In the genomic region with DNA sequence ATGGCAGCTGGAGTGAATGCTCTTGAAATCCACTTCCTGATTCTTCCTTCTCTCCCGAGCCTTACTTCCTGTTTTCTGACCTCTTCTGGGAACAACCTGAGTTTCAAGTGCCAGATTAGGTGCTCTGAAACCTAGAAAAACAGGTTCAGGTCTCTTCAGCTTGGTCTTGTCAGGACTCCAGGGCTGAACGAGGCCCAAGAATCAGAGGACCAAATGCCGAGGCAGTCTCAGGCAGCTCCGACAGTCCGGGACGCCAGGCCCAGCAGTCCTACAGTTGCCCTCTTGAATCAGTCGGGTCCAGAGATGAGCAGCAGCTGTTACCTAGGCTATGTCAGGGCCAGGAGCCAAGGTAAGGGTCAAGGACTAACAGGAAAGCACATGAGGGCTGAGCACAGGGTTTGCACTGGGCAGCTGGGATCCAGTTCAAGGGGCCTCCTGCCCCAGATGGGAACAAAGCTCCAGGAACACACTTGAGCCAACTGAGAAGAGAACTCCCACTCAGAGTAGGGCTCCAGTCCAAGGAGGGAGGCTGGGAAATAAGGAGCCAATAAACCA, we compare ENCODE assay signal across 2 cellular contexts.
TF ChIP-seq lines count a peak whose summit lies in the region.

No MANE protein-coding gene starts in this region.

TF ChIP-seq in liver, 16 proteins besides CTCF, POLR2A, EP300 and RAD21:
- TF ChIP-seq, protein P1, sequence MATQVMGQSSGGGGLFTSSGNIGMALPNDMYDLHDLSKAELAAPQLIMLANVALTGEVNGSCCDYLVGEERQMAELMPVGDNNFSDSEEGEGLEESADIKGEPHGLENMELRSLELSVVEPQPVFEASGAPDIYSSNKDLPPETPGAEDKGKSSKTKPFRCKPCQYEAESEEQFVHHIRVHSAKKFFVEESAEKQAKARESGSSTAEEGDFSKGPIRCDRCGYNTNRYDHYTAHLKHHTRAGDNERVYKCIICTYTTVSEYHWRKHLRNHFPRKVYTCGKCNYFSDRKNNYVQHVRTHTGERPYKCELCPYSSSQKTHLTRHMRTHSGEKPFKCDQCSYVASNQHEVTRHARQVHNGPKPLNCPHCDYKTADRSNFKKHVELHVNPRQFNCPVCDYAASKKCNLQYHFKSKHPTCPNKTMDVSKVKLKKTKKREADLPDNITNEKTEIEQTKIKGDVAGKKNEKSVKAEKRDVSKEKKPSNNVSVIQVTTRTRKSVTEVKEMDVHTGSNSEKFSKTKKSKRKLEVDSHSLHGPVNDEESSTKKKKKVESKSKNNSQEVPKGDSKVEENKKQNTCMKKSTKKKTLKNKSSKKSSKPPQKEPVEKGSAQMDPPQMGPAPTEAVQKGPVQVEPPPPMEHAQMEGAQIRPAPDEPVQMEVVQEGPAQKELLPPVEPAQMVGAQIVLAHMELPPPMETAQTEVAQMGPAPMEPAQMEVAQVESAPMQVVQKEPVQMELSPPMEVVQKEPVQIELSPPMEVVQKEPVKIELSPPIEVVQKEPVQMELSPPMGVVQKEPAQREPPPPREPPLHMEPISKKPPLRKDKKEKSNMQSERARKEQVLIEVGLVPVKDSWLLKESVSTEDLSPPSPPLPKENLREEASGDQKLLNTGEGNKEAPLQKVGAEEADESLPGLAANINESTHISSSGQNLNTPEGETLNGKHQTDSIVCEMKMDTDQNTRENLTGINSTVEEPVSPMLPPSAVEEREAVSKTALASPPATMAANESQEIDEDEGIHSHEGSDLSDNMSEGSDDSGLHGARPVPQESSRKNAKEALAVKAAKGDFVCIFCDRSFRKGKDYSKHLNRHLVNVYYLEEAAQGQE (IDR thresholded peaks at IDR 0.05): no peak
- TF ChIP-seq NR2F2 (IDR thresholded peaks at IDR 0.05) (peak; percentile 84), FOXA2 (IDR thresholded peaks at IDR 0.05) (no peak), YY1 (IDR thresholded peaks at IDR 0.05) (peak; percentile 38), SP1 (IDR thresholded peaks at IDR 0.05) (peak; percentile 46), RXRA (IDR thresholded peaks at IDR 0.05) (peak; percentile 66 to 84), JUND (IDR thresholded peaks at IDR 0.05) (peak in 1 of 2 donors; percentile 51), GABPA (IDR thresholded peaks at IDR 0.05 in 1 of 2, conservative IDR thresholded peaks at IDR 0.05 in 1 of 2) (peak in 1 of 2 donors; percentile 20), EGR1 (IDR thresholded peaks at IDR 0.05; ENCODE audit: low read depth in 2 of 2) (no peak), FOXA1 (IDR thresholded peaks at IDR 0.05) (no peak), TAF1 (conservative IDR thresholded peaks at IDR 0.05) (no peak), HNF4A (conservative IDR thresholded peaks at IDR 0.05) (peak; percentile 77 to 81), HNF4G (IDR thresholded peaks at IDR 0.05) (no peak)
- TF ChIP-seq, protein P2, sequence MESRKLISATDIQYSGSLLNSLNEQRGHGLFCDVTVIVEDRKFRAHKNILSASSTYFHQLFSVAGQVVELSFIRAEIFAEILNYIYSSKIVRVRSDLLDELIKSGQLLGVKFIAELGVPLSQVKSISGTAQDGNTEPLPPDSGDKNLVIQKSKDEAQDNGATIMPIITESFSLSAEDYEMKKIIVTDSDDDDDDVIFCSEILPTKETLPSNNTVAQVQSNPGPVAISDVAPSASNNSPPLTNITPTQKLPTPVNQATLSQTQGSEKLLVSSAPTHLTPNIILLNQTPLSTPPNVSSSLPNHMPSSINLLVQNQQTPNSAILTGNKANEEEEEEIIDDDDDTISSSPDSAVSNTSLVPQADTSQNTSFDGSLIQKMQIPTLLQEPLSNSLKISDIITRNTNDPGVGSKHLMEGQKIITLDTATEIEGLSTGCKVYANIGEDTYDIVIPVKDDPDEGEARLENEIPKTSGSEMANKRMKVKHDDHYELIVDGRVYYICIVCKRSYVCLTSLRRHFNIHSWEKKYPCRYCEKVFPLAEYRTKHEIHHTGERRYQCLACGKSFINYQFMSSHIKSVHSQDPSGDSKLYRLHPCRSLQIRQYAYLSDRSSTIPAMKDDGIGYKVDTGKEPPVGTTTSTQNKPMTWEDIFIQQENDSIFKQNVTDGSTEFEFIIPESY (IDR thresholded peaks at IDR 0.05): no peak
- TF ChIP-seq, protein P3, sequence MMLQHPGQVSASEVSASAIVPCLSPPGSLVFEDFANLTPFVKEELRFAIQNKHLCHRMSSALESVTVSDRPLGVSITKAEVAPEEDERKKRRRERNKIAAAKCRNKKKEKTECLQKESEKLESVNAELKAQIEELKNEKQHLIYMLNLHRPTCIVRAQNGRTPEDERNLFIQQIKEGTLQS (IDR thresholded peaks at IDR 0.05): no peak
- TF ChIP-seq, protein P4, sequence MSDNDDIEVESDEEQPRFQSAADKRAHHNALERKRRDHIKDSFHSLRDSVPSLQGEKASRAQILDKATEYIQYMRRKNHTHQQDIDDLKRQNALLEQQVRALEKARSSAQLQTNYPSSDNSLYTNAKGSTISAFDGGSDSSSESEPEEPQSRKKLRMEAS (IDR thresholded peaks at IDR 0.05): peak; percentile 53

TF ChIP-seq in HepG2, 621 proteins besides CTCF, POLR2A, EP300 and RAD21:
- TF ChIP-seq, protein P5, sequence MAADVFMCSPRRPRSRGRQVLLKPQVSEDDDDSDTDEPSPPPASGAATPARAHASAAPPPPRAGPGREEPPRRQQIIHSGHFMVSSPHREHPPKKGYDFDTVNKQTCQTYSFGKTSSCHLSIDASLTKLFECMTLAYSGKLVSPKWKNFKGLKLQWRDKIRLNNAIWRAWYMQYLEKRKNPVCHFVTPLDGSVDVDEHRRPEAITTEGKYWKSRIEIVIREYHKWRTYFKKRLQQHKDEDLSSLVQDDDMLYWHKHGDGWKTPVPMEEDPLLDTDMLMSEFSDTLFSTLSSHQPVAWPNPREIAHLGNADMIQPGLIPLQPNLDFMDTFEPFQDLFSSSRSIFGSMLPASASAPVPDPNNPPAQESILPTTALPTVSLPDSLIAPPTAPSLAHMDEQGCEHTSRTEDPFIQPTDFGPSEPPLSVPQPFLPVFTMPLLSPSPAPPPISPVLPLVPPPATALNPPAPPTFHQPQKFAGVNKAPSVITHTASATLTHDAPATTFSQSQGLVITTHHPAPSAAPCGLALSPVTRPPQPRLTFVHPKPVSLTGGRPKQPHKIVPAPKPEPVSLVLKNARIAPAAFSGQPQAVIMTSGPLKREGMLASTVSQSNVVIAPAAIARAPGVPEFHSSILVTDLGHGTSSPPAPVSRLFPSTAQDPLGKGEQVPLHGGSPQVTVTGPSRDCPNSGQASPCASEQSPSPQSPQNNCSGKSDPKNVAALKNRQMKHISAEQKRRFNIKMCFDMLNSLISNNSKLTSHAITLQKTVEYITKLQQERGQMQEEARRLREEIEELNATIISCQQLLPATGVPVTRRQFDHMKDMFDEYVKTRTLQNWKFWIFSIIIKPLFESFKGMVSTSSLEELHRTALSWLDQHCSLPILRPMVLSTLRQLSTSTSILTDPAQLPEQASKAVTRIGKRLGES (CRISPR knock-in tag; IDR thresholded peaks at IDR 0.05; ENCODE audit: borderline replicate concordance): no peak
- TF ChIP-seq ZNF235 (CRISPR knock-in tag; IDR thresholded peaks at IDR 0.05; ENCODE audit: borderline replicate concordance): no peak
- TF ChIP-seq TSC22D2 (CRISPR knock-in tag; IDR thresholded peaks at IDR 0.05; ENCODE audit: borderline replicate concordance): no peak
- no peak for TF ChIP-seq ZNF773 (CRISPR knock-in tag; IDR thresholded peaks at IDR 0.05; ENCODE audit: borderline replicate concordance)
- TF ChIP-seq, protein P6, sequence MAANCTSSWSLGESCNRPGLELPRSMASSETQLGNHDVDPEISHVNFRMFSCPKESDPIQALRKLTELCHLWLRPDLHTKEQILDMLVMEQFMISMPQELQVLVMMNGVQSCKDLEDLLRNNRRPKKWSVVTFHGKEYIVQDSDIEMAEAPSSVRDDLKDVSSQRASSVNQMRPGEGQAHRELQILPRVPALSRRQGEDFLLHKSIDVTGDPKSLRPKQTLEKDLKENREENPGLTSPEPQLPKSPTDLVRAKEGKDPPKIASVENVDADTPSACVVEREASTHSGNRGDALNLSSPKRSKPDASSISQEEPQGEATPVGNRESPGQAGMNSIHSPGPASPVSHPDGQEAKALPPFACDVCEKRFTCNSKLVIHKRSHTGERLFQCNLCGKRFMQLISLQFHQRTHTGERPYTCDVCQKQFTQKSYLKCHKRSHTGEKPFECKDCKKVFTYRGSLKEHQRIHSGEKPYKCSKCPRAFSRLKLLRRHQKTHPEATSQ (CRISPR knock-in tag; IDR thresholded peaks at IDR 0.05; ENCODE audit: borderline replicate concordance): no peak
- no peak for TF ChIP-seq ZNF747 (CRISPR knock-in tag; IDR thresholded peaks at IDR 0.05; ENCODE audit: borderline replicate concordance)
- TF ChIP-seq ZNF543 (CRISPR knock-in tag; IDR thresholded peaks at IDR 0.05): no peak
- TF ChIP-seq HMG20A (CRISPR knock-in tag; IDR thresholded peaks at IDR 0.05; ENCODE audit: borderline replicate concordance): no peak
- TF ChIP-seq, protein P7, sequence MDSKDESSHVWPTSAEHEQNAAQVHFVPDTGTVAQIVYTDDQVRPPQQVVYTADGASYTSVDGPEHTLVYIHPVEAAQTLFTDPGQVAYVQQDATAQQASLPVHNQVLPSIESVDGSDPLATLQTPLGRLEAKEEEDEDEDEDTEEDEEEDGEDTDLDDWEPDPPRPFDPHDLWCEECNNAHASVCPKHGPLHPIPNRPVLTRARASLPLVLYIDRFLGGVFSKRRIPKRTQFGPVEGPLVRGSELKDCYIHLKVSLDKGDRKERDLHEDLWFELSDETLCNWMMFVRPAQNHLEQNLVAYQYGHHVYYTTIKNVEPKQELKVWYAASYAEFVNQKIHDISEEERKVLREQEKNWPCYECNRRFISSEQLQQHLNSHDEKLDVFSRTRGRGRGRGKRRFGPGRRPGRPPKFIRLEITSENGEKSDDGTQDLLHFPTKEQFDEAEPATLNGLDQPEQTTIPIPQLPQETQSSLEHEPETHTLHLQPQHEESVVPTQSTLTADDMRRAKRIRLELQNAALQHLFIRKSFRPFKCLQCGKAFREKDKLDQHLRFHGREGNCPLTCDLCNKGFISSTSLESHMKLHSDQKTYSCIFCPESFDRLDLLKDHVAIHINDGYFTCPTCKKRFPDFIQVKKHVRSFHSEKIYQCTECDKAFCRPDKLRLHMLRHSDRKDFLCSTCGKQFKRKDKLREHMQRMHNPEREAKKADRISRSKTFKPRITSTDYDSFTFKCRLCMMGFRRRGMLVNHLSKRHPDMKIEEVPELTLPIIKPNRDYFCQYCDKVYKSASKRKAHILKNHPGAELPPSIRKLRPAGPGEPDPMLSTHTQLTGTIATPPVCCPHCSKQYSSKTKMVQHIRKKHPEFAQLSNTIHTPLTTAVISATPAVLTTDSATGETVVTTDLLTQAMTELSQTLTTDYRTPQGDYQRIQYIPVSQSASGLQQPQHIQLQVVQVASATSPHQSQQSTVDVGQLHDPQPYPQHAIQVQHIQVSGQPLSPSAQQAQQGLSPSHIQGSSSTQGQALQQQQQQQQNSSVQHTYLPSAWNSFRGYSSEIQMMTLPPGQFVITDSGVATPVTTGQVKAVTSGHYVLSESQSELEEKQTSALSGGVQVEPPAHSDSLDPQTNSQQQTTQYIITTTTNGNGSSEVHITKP (CRISPR knock-in tag; IDR thresholded peaks at IDR 0.05; ENCODE audit: low read depth): no peak
- TF ChIP-seq, protein P8, sequence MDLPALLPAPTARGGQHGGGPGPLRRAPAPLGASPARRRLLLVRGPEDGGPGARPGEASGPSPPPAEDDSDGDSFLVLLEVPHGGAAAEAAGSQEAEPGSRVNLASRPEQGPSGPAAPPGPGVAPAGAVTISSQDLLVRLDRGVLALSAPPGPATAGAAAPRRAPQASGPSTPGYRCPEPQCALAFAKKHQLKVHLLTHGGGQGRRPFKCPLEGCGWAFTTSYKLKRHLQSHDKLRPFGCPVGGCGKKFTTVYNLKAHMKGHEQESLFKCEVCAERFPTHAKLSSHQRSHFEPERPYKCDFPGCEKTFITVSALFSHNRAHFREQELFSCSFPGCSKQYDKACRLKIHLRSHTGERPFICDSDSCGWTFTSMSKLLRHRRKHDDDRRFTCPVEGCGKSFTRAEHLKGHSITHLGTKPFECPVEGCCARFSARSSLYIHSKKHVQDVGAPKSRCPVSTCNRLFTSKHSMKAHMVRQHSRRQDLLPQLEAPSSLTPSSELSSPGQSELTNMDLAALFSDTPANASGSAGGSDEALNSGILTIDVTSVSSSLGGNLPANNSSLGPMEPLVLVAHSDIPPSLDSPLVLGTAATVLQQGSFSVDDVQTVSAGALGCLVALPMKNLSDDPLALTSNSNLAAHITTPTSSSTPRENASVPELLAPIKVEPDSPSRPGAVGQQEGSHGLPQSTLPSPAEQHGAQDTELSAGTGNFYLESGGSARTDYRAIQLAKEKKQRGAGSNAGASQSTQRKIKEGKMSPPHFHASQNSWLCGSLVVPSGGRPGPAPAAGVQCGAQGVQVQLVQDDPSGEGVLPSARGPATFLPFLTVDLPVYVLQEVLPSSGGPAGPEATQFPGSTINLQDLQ (CRISPR knock-in tag; IDR thresholded peaks at IDR 0.05): no peak
- no peak for TF ChIP-seq RBM39 (IDR thresholded peaks at IDR 0.05; ENCODE audit: low read depth, low read length, poor library complexity, severe bottlenecking)
